18 cellular contexts compared by ENCODE assay signal in the genomic region with DNA sequence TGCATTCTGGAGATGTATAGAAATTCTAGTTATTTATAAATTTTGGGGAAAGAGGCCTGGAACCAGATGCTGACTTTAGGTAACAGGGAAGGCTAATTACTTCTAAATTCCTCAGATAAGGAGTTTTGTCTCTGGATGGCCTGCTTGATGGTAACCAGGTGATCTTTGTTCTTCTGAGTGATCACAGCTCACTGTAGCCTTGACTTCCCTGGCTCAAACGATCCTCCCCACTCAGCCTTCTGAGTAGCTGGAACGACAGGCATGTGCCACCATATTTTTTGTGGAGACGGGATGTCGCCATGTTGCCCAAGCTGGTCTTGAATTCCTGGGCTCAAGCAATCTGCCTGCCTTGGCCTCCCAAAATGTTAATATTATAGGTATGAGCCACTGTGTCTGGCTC. TPM values are rescaled to one million over a fixed set of nuclear protein-coding genes. Genes with fewer than 3 reads are reported as not detected.
DNase-seq lines count a peak whose midpoint lies in the region; ATAC-seq and TF ChIP-seq lines count a peak whose summit lies in the region.
"Had no signal": no experiment of that assay in that cellular context is flagged by ENCODE, and none has a peak within 500 bp of the region (broad histone marks: within the 10 kb centered on the region; RNA-seq: fewer than 3 reads in every experiment).

No MANE protein-coding gene starts in this region.

- no peak for TF ChIP-seq CTCF in GM23338 (conservative IDR thresholded peaks at IDR 0.05; ENCODE audit: low read depth in 2 of 2)
- no peak for TF ChIP-seq CTCF in OCI-LY7 (conservative IDR thresholded peaks at IDR 0.05; ENCODE audit: low read length)
- TF ChIP-seq CTCF in esophagus squamous epithelium (IDR thresholded peaks at IDR 0.05) = no peak
- TF ChIP-seq CTCF in GM13977 (IDR thresholded peaks at IDR 0.05; ENCODE audit: extremely low read depth, insufficient read depth, missing control alignments) = no peak

- no CpG with 5 or more reads among the region's 4 CpGs for WGBS in mesendoderm (ENCODE audit: extremely low coverage, insufficient coverage, low lambda C conversion rate)
- 77 to 86% methylated on average over 4 of the region's 4 CpGs for WGBS in esophagus squamous epithelium, 2 donors

- H3K56ac ChIP-seq in mesendoderm (ENCODE audit: low read length) = no peak overlapping the region

- CTCF ChIA-PET in OCI-LY7 (lab: Charles Lee; ENCODE audit: unreplicated experiment) = interaction anchor here (0.6 kb wide), 1 partner anchor 11 kb away, joined by 3 read pairs; no protein-coding TSS in a partner anchor

- no peaks in the 10 kb centered on the region for H4K20me1 ChIP-seq in GM23338 (replicated peaks; ENCODE audit: insufficient read depth)
- no peaks in the 10 kb centered on the region for H4K20me1 ChIP-seq in OCI-LY7 (ENCODE audit: insufficient read depth, low read length)

- H3K4ac ChIP-seq in mesendoderm (ENCODE audit: low read depth, low read length) = no peak overlapping the region

- in situ Hi-C loops in GM13977 (cut with MboI; ENCODE audit: low pct_unique_long_range_greater_than_20kb, low sequenced_read_pairs, unreplicated experiment) = no loop called here

- H3K27me3 Mint-ChIP-seq in GM23338 (ENCODE audit: insufficient read depth, low read depth, poor library complexity) = no peaks in the 10 kb centered on the region
- H3K27me3 Mint-ChIP-seq: CD4-positive, alpha-beta memory T cell had no signal

- no peak overlapping the region for H3K27ac ChIP-seq in GM23338 (ENCODE audit: low read depth)
- peak overlapping the region; percentile 100 for H3K27ac ChIP-seq in OCI-LY7 (ENCODE audit: low read depth, low read length, poor library complexity, severe bottlenecking)
- H3K27ac ChIP-seq in mesendoderm (ENCODE audit: low read depth, low read length) = no peak overlapping the region
- no peak overlapping the region for H3K27ac ChIP-seq in esophagus squamous epithelium
- H3K27ac ChIP-seq: HL-60 had no signal

- H3K9me3 ChIP-seq in OCI-LY7 (ENCODE audit: low read length) = peaks cover 12% of the 10 kb centered on the region; the same call in 1 of the 2 replicates
- H3K9me3 ChIP-seq in esophagus squamous epithelium = no peaks in the 10 kb centered on the region
- H3K9me3 ChIP-seq: BE2C had no signal

- H4K8ac ChIP-seq in mesendoderm (ENCODE audit: low read depth, low read length) = no peak overlapping the region

- H3K4me1 ChIP-seq in GM23338 (ENCODE audit: insufficient read depth) = no peaks in the 10 kb centered on the region
- peaks cover 78% of the 10 kb centered on the region for H3K4me1 ChIP-seq in OCI-LY7 (ENCODE audit: insufficient read depth, low read length, poor library complexity, severe bottlenecking)
- no peaks in the 10 kb centered on the region for H3K4me1 ChIP-seq in mesendoderm (ENCODE audit: control insufficient read depth, low read depth, low read length)
- no peaks in the 10 kb centered on the region for H3K4me1 ChIP-seq in esophagus squamous epithelium
- H3K4me1 ChIP-seq: BE2C had no signal

- peak overlapping the region; percentile 52; the same call in 1 of the 2 replicates for H2AFZ ChIP-seq in GM23338
- H2AFZ ChIP-seq in OCI-LY7 (ENCODE audit: low read length) = no peak overlapping the region

- H3K18ac ChIP-seq in mesendoderm (ENCODE audit: low read length) = peak overlapping the region; percentile 90

- no peak for ATAC-seq in GM23338
- ATAC-seq in HG02571 (IDR thresholded peaks at IDR 0.05; ENCODE audit: unreplicated experiment) = no peak
- ATAC-seq: HCT116, K562 had no signal

- no peaks in the 10 kb centered on the region for H3K36me3 Mint-ChIP-seq in GM23338 (ENCODE audit: low read depth)
- H3K36me3 Mint-ChIP-seq: CD14-positive monocyte; CD4-positive, alpha-beta memory T cell had no signal

- H2BK5ac ChIP-seq in mesendoderm (ENCODE audit: low read length) = no peak overlapping the region

- H3K23ac ChIP-seq in mesendoderm (ENCODE audit: low read length) = no peak overlapping the region

- H3K9me3 Mint-ChIP-seq in GM23338 = no peaks in the 10 kb centered on the region
- H3K9me3 Mint-ChIP-seq: HFFc6 had no signal

- H3K9ac ChIP-seq in mesendoderm (ENCODE audit: low read length) = no peak overlapping the region

- DNase-seq in GM23338 (ENCODE audit: low spot score) = no peak
- DNase-seq in OCI-LY7 (ENCODE audit: low spot score) = no peak
- DNase-seq in mesendoderm = peak; percentile 71
- DNase-seq in esophagus squamous epithelium (lab: John Stamatoyannopoulos, UW) = no peak
- DNase-seq in DMS 273 treated with DMSO at 0.1 percent for 48 hours (lab: John Stamatoyannopoulos, UW) = no peak
- DNase-seq in GM13977 (ENCODE audit: low spot score) = no peak
- DNase-seq: ACHN; BE2C; CD4-positive, alpha-beta memory T cell; DMS79 treated with DMSO at 0.1 percent for 48 hours; GOT3; H7; HFFc6 had no signal

- intact Hi-C loops in OCI-LY7 (cut with micrococcal nuclease; ENCODE audit: unreplicated experiment) = no loop called here
- intact Hi-C loops in esophagus squamous epithelium (cut with DNase I) = no loop called here

- H3K4me3 ChIP-seq in GM23338 (no peak overlapping the region), OCI-LY7 (ENCODE audit: low read depth, low read length, poor library complexity, severe bottlenecking) (no peak overlapping the region), mesendoderm (ENCODE audit: low read length) (no peak overlapping the region), esophagus squamous epithelium (no peak overlapping the region)
- H3K4me3 ChIP-seq: K562 had no signal

- no peak overlapping the region for H2BK120ac ChIP-seq in mesendoderm (ENCODE audit: low read depth, low read length)

- no peak overlapping the region for H3K4me2 ChIP-seq in GM23338
- no peak overlapping the region for H3K4me2 ChIP-seq in OCI-LY7 (ENCODE audit: low read length)
- no peak overlapping the region for H3K4me2 ChIP-seq in mesendoderm (ENCODE audit: low read length)

- H3F3A ChIP-seq in GM23338 (replicated peaks; ENCODE audit: low read depth) = no peaks in the 10 kb centered on the region

- H3K36me3 ChIP-seq in GM23338 (ENCODE audit: insufficient read depth) (no peaks in the 10 kb centered on the region), OCI-LY7 (ENCODE audit: insufficient read depth, low read length) (peaks cover 86% of the 10 kb centered on the region), mesendoderm (ENCODE audit: control insufficient read depth, insufficient read depth, low read length) (no peaks in the 10 kb centered on the region), esophagus squamous epithelium (no peaks in the 10 kb centered on the region)
- H3K36me3 ChIP-seq: BE2C had no signal

- H3K27me3 ChIP-seq in GM23338 (ENCODE audit: insufficient read depth) = no peaks in the 10 kb centered on the region
- H3K27me3 ChIP-seq in mesendoderm (ENCODE audit: insufficient read depth, low read length, poor library complexity) = no peaks in the 10 kb centered on the region
- no peaks in the 10 kb centered on the region for H3K27me3 ChIP-seq in esophagus squamous epithelium
- H3K27me3 ChIP-seq: BE2C had no signal

- H2AK5ac ChIP-seq in mesendoderm (ENCODE audit: low read length) = no peak overlapping the region

- H3K4me3 Mint-ChIP-seq in GM23338 = no peak overlapping the region
- H3K4me3 Mint-ChIP-seq: CD14-positive monocyte; CD4-positive, alpha-beta memory T cell; HFFc6 had no signal

- H2BK15ac ChIP-seq in mesendoderm (replicated peaks; ENCODE audit: low read depth) = no peak overlapping the region

- H4K5ac ChIP-seq in mesendoderm (ENCODE audit: low read length) = no peak overlapping the region

- no TSS peak for BruUV-seq in OCI-LY7 (replicated peaks; lab: Mats Ljungman, UMichigan)

- H3K9me2 ChIP-seq in GM23338 (ENCODE audit: insufficient read depth) (no peaks in the 10 kb centered on the region), OCI-LY7 (ENCODE audit: insufficient read depth, low read length) (no peaks in the 10 kb centered on the region)

- H3K79me1 ChIP-seq in mesendoderm (ENCODE audit: low read length) = no peaks in the 10 kb centered on the region

- H3K4me1 Mint-ChIP-seq in GM23338 = no peaks in the 10 kb centered on the region; the same call in 2 of the 3 replicates
- H3K4me1 Mint-ChIP-seq: CD4-positive, alpha-beta memory T cell had no signal

- no peak overlapping the region for H3K27ac Mint-ChIP-seq in GM23338
- H3K27ac Mint-ChIP-seq: CD14-positive monocyte; CD4-positive, alpha-beta memory T cell; HFFc6 had no signal

- H3K79me2 ChIP-seq in GM23338 (replicated peaks; ENCODE audit: insufficient read depth) = no peaks in the 10 kb centered on the region
- H3K79me2 ChIP-seq in OCI-LY7 (ENCODE audit: insufficient read depth, low read depth, low read length) = peaks cover 84% of the 10 kb centered on the region
- H3K79me2 ChIP-seq in mesendoderm (ENCODE audit: control insufficient read depth, insufficient read depth, low read length) = no peaks in the 10 kb centered on the region

- POLR2A ChIA-PET in OCI-LY7 (lab: Charles Lee) = interaction anchor here (0.6 to 3.0 kb wide), 4 partner anchors 10 to 76 kb away, joined by 3 to 11 read pairs (median 4); no protein-coding TSS in a partner anchor

- no peak for TF ChIP-seq POLR2A in esophagus squamous epithelium (IDR thresholded peaks at IDR 0.05)

RNA-seq across cellular contexts. Expression of a gene that starts 54.4 kb away (rescaled TPM):
- total RNA-seq in GM23338 (2014; rRNA removed; shearing (Covaris generic)) = 205 and 311 TPM in 2 replicates
- polyA plus RNA-seq in GM23338 (2016; fragmentation: Nextera tagmentation; extraction: Ambion mirVana) = 86.9 and 109 TPM in 2 replicates
- 291 and 303 TPM in 2 replicates for total RNA-seq in OCI-LY7 (2014; rRNA removed; shearing (Covaris generic))
- total RNA-seq in OCI-LY7 (2022) = 525 and 607 TPM in 2 replicates
- 135 TPM for polyA plus RNA-seq in mesendoderm (2013, experiment 1 of 2)
- polyA plus RNA-seq in mesendoderm (2013, experiment 2 of 2) = 139 TPM
- 10 to 100 TPM; 22.7 to 29.5 (median 25.4) TPM for total RNA-seq in esophagus squamous epithelium
